ENCODE assay signal across 10 cellular contexts in the genomic region with DNA sequence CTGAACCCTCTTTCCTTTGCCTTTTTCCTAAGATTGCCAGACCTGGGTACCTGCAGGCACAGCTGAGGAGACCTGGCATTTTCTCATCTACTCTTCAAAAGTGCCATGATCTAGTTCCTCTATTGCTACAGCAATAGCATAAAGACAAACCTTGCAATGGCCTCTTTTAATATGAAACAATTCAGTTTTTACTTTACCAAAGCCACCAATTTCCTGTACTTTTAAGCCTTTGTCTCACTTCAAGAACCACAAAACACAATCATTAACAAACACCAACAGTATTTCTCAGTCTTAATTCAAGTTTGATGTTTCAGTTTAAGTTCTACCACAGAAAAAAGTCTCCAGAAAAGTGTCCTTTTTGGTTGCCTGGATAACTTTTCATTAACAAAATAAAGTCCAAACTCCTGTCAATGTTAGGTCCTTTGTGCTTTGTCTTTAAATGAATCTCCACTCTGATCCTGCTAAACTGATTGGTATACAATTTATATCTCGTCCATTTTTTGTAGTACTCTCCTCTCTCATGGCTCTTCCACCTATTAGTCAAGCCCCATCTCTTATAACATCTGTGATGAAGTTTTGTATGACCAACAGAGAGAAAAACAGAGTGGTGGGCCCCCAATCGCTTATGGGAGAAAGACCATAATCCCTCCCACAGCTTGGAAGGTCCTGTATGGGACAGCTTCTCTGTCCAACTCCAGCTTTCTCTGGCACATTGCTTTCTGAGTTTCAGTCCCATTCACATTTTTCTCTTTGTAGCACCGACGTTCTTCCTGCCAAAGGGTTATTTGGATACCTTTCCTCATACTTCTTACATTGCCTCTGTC. TPM values are rescaled to one million over a fixed set of nuclear protein-coding genes. Genes with fewer than 3 reads are reported as not detected.
A peak's percentile ranks its signal among the peaks of the same experiment; 100 is the strongest.
DNase-seq lines count a peak whose midpoint lies in the region; ATAC-seq and TF ChIP-seq lines count a peak whose summit lies in the region.
"Had no signal": no experiment of that assay in that cellular context is flagged by ENCODE, and none has a peak within 500 bp of the region (broad histone marks: within the 10 kb centered on the region; RNA-seq: fewer than 3 reads in every experiment).

No MANE protein-coding gene starts in this region.

- no peaks in the 10 kb centered on the region for H3K27me3 ChIP-seq in spleen (replicated peaks in 1 of 7)

- H3K27ac ChIP-seq in spleen = peak overlapping the region; percentile 20 to 78 (median 64)
- H3K27ac ChIP-seq: parathyroid adenoma had no signal

- POLR2A ChIA-PET in activated CD4-positive, alpha-beta T cell treated with anti-CD3 and anti-CD28 coated beads for 36 hours (lab: Charles Lee) = no interaction called here

- H3K27ac Mint-ChIP-seq in activated CD4-positive, alpha-beta T cell treated with anti-CD3 and anti-CD28 coated beads for 36 hours = peak overlapping the region; percentile 44

- intact Hi-C loops in activated CD4-positive, alpha-beta T cell treated with anti-CD3 and anti-CD28 coated beads for 36 hours (cut with DNase I, micrococcal nuclease) = loop anchor here (1.0 to 2.0 kb wide), 4 partner anchors 17 to 43 kb away; no protein-coding TSS in a partner anchor
- intact Hi-C loops in spleen (cut with DNase I; ENCODE audit: low total_unique reads) = no loop called here

- H3K9me3 Mint-ChIP-seq in activated CD4-positive, alpha-beta T cell treated with anti-CD3 and anti-CD28 coated beads for 36 hours (ENCODE audit: low read depth) = peaks cover 5% of the 10 kb centered on the region

- H3K4me1 Mint-ChIP-seq in activated CD4-positive, alpha-beta T cell treated with anti-CD3 and anti-CD28 coated beads for 36 hours = peaks cover 57% of the 10 kb centered on the region

- DNase-seq in activated CD4-positive, alpha-beta T cell treated with anti-CD3 and anti-CD28 coated beads for 36 hours = no peak
- no peak for DNase-seq in activated CD4-positive, alpha-beta T cell treated with anti-CD3 and anti-CD28 coated beads, Interleukin-2, amount 50 U/mL, for 4 hours
- DNase-seq in KG1 (lab: John Stamatoyannopoulos, UW) (peak; percentile 37), spleen (no peak), midbrain (lab: John Stamatoyannopoulos, UW) (no peak), COR-L47 (lab: John Stamatoyannopoulos, UW) (no peak), NCI-H1694 treated with DMSO at 0.1 percent for 48 hours (lab: John Stamatoyannopoulos, UW) (no peak)

- no peaks in the 10 kb centered on the region for H3K36me3 ChIP-seq in spleen

- H3K27me3 Mint-ChIP-seq in activated CD4-positive, alpha-beta T cell treated with anti-CD3 and anti-CD28 coated beads for 36 hours = no peaks in the 10 kb centered on the region

- H3K4me3 ChIP-seq in spleen = no peak overlapping the region

- ATAC-seq in activated CD4-positive, alpha-beta T cell treated with anti-CD3 and anti-CD28 coated beads for 36 hours = peak; percentile 68
- ATAC-seq in HG02678 (IDR thresholded peaks at IDR 0.05; ENCODE audit: unreplicated experiment) = peak; percentile 70

- no peak for TF ChIP-seq POLR2A in spleen (IDR thresholded peaks at IDR 0.05)

- CTCF ChIA-PET in activated CD4-positive, alpha-beta T cell treated with anti-CD3 and anti-CD28 coated beads for 36 hours (lab: Charles Lee) = interaction anchor here (0.8 to 2.1 kb wide), 4 partner anchors 11 to 41 kb away, joined by 3 to 6 read pairs (median 3); no protein-coding TSS in a partner anchor

- no peak for TF ChIP-seq CTCF in spleen (IDR thresholded peaks at IDR 0.05 in 8 of 11, conservative IDR thresholded peaks at IDR 0.05 in 3 of 11)

- peak overlapping the region; percentile 2 for H3K4me3 Mint-ChIP-seq in activated CD4-positive, alpha-beta T cell treated with anti-CD3 and anti-CD28 coated beads for 36 hours

- peaks cover 4% of the 10 kb centered on the region for H3K36me3 Mint-ChIP-seq in activated CD4-positive, alpha-beta T cell treated with anti-CD3 and anti-CD28 coated beads for 36 hours (ENCODE audit: low read depth)

- H3K4me1 ChIP-seq in spleen = peaks cover 0 to 19% (median 5%) of the 10 kb centered on the region in 6 donors
- H3K4me1 ChIP-seq: parathyroid adenoma had no signal

- 72 to 85% (median 77%) methylated on average over 4 of the region's 4 CpGs for WGBS in spleen, 5 donors

- peaks cover 0 to 6% (median 0%) of the 10 kb centered on the region in 8 donors for H3K9me3 ChIP-seq in spleen

RNA-seq across cellular contexts. Expression of a gene that starts 50.5 kb away (rescaled TPM):
- total RNA-seq in activated CD4-positive, alpha-beta T cell treated with anti-CD3 and anti-CD28 coated beads for 36 hours = 10 to 100 TPM; 22.9 to 24.5 TPM
- 10 to 100 TPM; 10.6 to 17.8 (median 14.4) TPM for total RNA-seq in spleen
- 1 to 10 TPM in 2 of 3 donors, under 1 TPM in 1; 0.80 to 1.9 (median 1.5) TPM for polyA plus RNA-seq in spleen
- total RNA-seq: LHCN-M2 had no signal
